In genomic region chr7:75404663-75405062, GRCh38 we compare ENCODE assay signal across 7 cellular contexts. TPM values are rescaled to one million over a fixed set of nuclear protein-coding genes. Genes with fewer than 3 reads are reported as not detected.
DNase-seq lines count a peak whose midpoint lies in the region; ATAC-seq, FAIRE-seq and TF ChIP-seq lines count a peak whose summit lies in the region.
"Not testable (repeated sequence)": the region's sequence is repeated elsewhere in the genome, so short reads cannot be mapped to it uniquely, and the experiment has no call there.

No MANE protein-coding gene starts in this region.

- not testable (repeated sequence) for H2AFZ ChIP-seq in PC-3 (ENCODE audit: low read length); GM12878 (ENCODE audit: control insufficient read depth, low read depth, low read length)

- H3K27me3 Mint-ChIP-seq in activated CD4-positive, alpha-beta T cell treated with anti-CD3 and anti-CD28 coated beads, Interleukin-2, amount 10 ng/mL, durations not matched to agents 24 days and 14 days; stimulated activated memory B cell treated with anti-CD40 and anti-IgM and Interleukin-4, amounts not matched to agents 10 μg/mL and 1 μg/mL and 100 μg/mL, for 72 hours: not testable (repeated sequence)

- H3K4me3 ChIP-seq in A549; PC-3 (ENCODE audit: low read length); GM12878; right lobe of liver: not testable (repeated sequence)

- POLR2A ChIA-PET in A549 (lab: Yijun Ruan, JAX); PC-3 (lab: Charles Lee; ENCODE audit: unreplicated experiment); GM12878 (lab: Charles Lee): not testable (repeated sequence)

- not testable (repeated sequence) for H3K4me1 ChIP-seq in A549; PC-3 (ENCODE audit: insufficient read depth, low read length); GM12878 (ENCODE audit: control insufficient read depth, insufficient read depth, low read length); right lobe of liver

- H3K9me3 Mint-ChIP-seq in activated CD4-positive, alpha-beta T cell treated with anti-CD3 and anti-CD28 coated beads, Interleukin-2, amount 10 ng/mL, durations not matched to agents 24 days and 14 days; stimulated activated memory B cell treated with anti-CD40 and anti-IgM and Interleukin-4, amounts not matched to agents 10 μg/mL and 1 μg/mL and 100 μg/mL, for 72 hours: not testable (repeated sequence)

- not testable (repeated sequence) for H3K4me1 Mint-ChIP-seq in activated CD4-positive, alpha-beta T cell treated with anti-CD3 and anti-CD28 coated beads, Interleukin-2, amount 10 ng/mL, durations not matched to agents 24 days and 14 days; stimulated activated memory B cell treated with anti-CD40 and anti-IgM and Interleukin-4, amounts not matched to agents 10 μg/mL and 1 μg/mL and 100 μg/mL, for 72 hours

- not testable (repeated sequence) for TF ChIP-seq POLR2A in A549 (IDR thresholded peaks at IDR 0.05; ENCODE audit: low read length); GM12878 (IDR thresholded peaks at IDR 0.05; ENCODE audit: low read depth, low read length); right lobe of liver (IDR thresholded peaks at IDR 0.05)

- not testable (repeated sequence) for DNase-seq in A549 (ENCODE audit: low read depth in 1 of 2, low spot score in 1 of 2); PC-3; GM12878 (ENCODE audit: low read depth, low spot score); Right ventricle myocardium superior; right lobe of liver
- peak; percentile 6 for DNase-seq in activated CD4-positive, alpha-beta T cell treated with anti-CD3 and anti-CD28 coated beads, Interleukin-2, amount 10 ng/mL, durations not matched to agents 24 days and 14 days

- H3F3A ChIP-seq in PC-3 (ENCODE audit: low read length, unreplicated experiment): not testable (repeated sequence)

- BruUV-seq in PC-3 (replicated peaks; lab: Mats Ljungman, UMichigan); GM12878 (replicated peaks; lab: Mats Ljungman, UMichigan): not testable (repeated sequence)

- TF ChIP-seq EP300 in A549 (IDR thresholded peaks at IDR 0.05); GM12878 (IDR thresholded peaks at IDR 0.05; ENCODE audit: borderline replicate concordance in 1 of 2, control insufficient read depth in 1 of 2, low read depth in 2 of 2, low read length in 2 of 2): not testable (repeated sequence)

- H3K4me3 Mint-ChIP-seq in activated CD4-positive, alpha-beta T cell treated with anti-CD3 and anti-CD28 coated beads, Interleukin-2, amount 10 ng/mL, durations not matched to agents 24 days and 14 days; stimulated activated memory B cell treated with anti-CD40 and anti-IgM and Interleukin-4, amounts not matched to agents 10 μg/mL and 1 μg/mL and 100 μg/mL, for 72 hours: not testable (repeated sequence)

- not testable (repeated sequence) for TF ChIP-seq CTCF in A549 (IDR thresholded peaks at IDR 0.05); PC-3 (conservative IDR thresholded peaks at IDR 0.05; ENCODE audit: low read depth, low read length); GM12878 (IDR thresholded peaks at IDR 0.05 in 2 of 3, conservative IDR thresholded peaks at IDR 0.05 in 1 of 3; ENCODE audit: control insufficient read depth in 2 of 3, extremely low read depth in 1 of 3, insufficient read depth in 1 of 3, low read depth in 3 of 3, low read length in 3 of 3); right lobe of liver (IDR thresholded peaks at IDR 0.05)

- in situ Hi-C loops in GM12878 (cut with MboI): not testable (repeated sequence)

- H3K79me2 ChIP-seq in PC-3 (ENCODE audit: low read length); GM12878 (ENCODE audit: control insufficient read depth, insufficient read depth, low read length): not testable (repeated sequence)

- RAD21 ChIA-PET in GM12878 (lab: Charles Lee; ENCODE audit: unreplicated experiment): not testable (repeated sequence)

- not testable (repeated sequence) for H3K9me2 ChIP-seq in PC-3 (replicated peaks; ENCODE audit: low read length)

- not testable (repeated sequence) for H3K9me3 ChIP-seq in A549; PC-3 (ENCODE audit: low read length); GM12878 (replicated peaks; ENCODE audit: control insufficient read depth, insufficient read depth, low read length); right lobe of liver

- not testable (repeated sequence) for FAIRE-seq in A549 (lab: Jason Lieb, UNC); GM12878 (lab: Jason Lieb, UNC)

- ATAC-seq in A549 (peak; percentile 62 to 89), PC-3 (peak; percentile 41), GM12878 (peak; percentile 36), Right ventricle myocardium superior (ENCODE audit: poor library complexity) (peak; percentile 7), right lobe of liver (peak in 3 of 4 donors; percentile 9 to 19 (median 16))
- ATAC-seq in stimulated activated memory B cell treated with anti-CD40 and anti-IgM and Interleukin-4, amounts not matched to agents 10 μg/mL and 1 μg/mL and 100 μg/mL, for 72 hours: peak; percentile 18

- H3K27ac Mint-ChIP-seq in activated CD4-positive, alpha-beta T cell treated with anti-CD3 and anti-CD28 coated beads, Interleukin-2, amount 10 ng/mL, durations not matched to agents 24 days and 14 days; stimulated activated memory B cell treated with anti-CD40 and anti-IgM and Interleukin-4, amounts not matched to agents 10 μg/mL and 1 μg/mL and 100 μg/mL, for 72 hours: not testable (repeated sequence)

- WGBS in A549 (ENCODE audit: missing lambda C conversion rate): 100% methylated on average over 1 of the region's 18 CpGs
- no CpG with 5 or more reads among the region's 18 CpGs for WGBS in GM12878 (ENCODE audit: insufficient coverage, insufficient replicate concordance, low lambda C conversion rate, missing lambda C conversion rate)
- no CpG with 5 or more reads among the region's 18 CpGs for WGBS in right lobe of liver (ENCODE audit: insufficient coverage, low coverage, low lambda C conversion rate, missing lambda C conversion rate)

- CTCF ChIA-PET in A549 (lab: Yijun Ruan, JAX); PC-3 (lab: Charles Lee); GM12878 (lab: Yijun Ruan, JAX): not testable (repeated sequence)

- H3K27me3 ChIP-seq in PC-3 (ENCODE audit: low read length); GM12878 (replicated peaks in 1 of 2; ENCODE audit: control insufficient read depth in 2 of 2, insufficient read depth in 2 of 2, low read length in 1 of 2); right lobe of liver: not testable (repeated sequence)

- not testable (repeated sequence) for H4K20me1 ChIP-seq in PC-3 (ENCODE audit: low read length); GM12878 (ENCODE audit: control insufficient read depth, insufficient read depth)

- not testable (repeated sequence) for H3K9ac ChIP-seq in PC-3 (ENCODE audit: low read length); GM12878 (ENCODE audit: control insufficient read depth, insufficient read depth, low read length)

- intact Hi-C loops in PC-3 (cut with micrococcal nuclease); activated CD4-positive, alpha-beta T cell treated with anti-CD3 and anti-CD28 coated beads, Interleukin-2, amount 10 ng/mL, durations not matched to agents 24 days and 14 days (cut with micrococcal nuclease); GM12878 (cut with micrococcal nuclease; ENCODE audit: unreplicated experiment); Right ventricle myocardium superior (cut with DNase I); right lobe of liver (cut with DNase I): not testable (repeated sequence)

- SMC1A ChIA-PET in GM12878 (lab: Charles Lee; ENCODE audit: uncharacterized antibody, unreplicated experiment): not testable (repeated sequence)

- not testable (repeated sequence) for H3K27ac ChIP-seq in A549; PC-3 (ENCODE audit: low read length); GM12878 (ENCODE audit: control insufficient read depth, insufficient read depth); right lobe of liver

- H3K4me2 ChIP-seq in A549; PC-3 (ENCODE audit: low read length); GM12878 (ENCODE audit: control insufficient read depth, insufficient read depth): not testable (repeated sequence)

- not testable (repeated sequence) for H3K36me3 Mint-ChIP-seq in activated CD4-positive, alpha-beta T cell treated with anti-CD3 and anti-CD28 coated beads, Interleukin-2, amount 10 ng/mL, durations not matched to agents 24 days and 14 days (ENCODE audit: low read depth); stimulated activated memory B cell treated with anti-CD40 and anti-IgM and Interleukin-4, amounts not matched to agents 10 μg/mL and 1 μg/mL and 100 μg/mL, for 72 hours

- TF ChIP-seq RAD21 in A549 (conservative IDR thresholded peaks at IDR 0.05 in 1 of 2, IDR thresholded peaks at IDR 0.05 in 1 of 2); GM12878 (IDR thresholded peaks at IDR 0.05; ENCODE audit: insufficient read depth, low read depth, low read length): not testable (repeated sequence)

- not testable (repeated sequence) for H3K36me3 ChIP-seq in PC-3 (ENCODE audit: low read depth, low read length); GM12878 (ENCODE audit: control insufficient read depth in 2 of 2, insufficient read depth in 2 of 2, low read length in 1 of 2); right lobe of liver

RNA-seq across cellular contexts. Expression of gene TRIM73, which starts 9.2 kb away (rescaled TPM):
- 0.63 and 0.97 TPM in 2 replicates for polyA plus RNA-seq in A549 (2011; rRNA removed)
- polyA plus RNA-seq in A549 (2012; cell fraction: cytosol; rRNA removed): 0.52 and 0.66 TPM in 2 replicates
- 14.0 and 18.6 TPM in 2 replicates for polyA plus RNA-seq in A549 (2012; cell fraction: nucleus; rRNA removed)
- 2.0 to 2.9 TPM (median 2.5 TPM) in 3 replicates for polyA plus RNA-seq in A549 (2017; fragmentation: RNase III; extraction: RNeasy Plus Mini Kit Qiagen cat#74134 plus additional on column Dnase treatment)
- 0.58 and 1.0 TPM in 2 replicates for polyA minus RNA-seq in A549 (2011; rRNA and poly(A)+ RNA removed)
- 5.2 and 6.4 TPM in 2 replicates for total RNA-seq in PC-3 (2014; rRNA removed)
- 3.8 and 5.8 TPM in 2 replicates for total RNA-seq in activated CD4-positive, alpha-beta T cell treated with anti-CD3 and anti-CD28 coated beads, Interleukin-2, amount 10 ng/mL, durations not matched to agents 24 days and 14 days
- 12.8 and 13.6 TPM in 2 replicates for total RNA-seq in GM12878 (2013; cell fraction: nucleolus; rRNA removed)
- total RNA-seq in GM12878 (2014; rRNA removed): 0.71 and 1.6 TPM in 2 replicates
- total RNA-seq in GM12878 (2014; rRNA removed; fragmentation: Illumina TruSeq; extraction: Trizol): 0.32 and 0.76 TPM in 2 replicates
- 2.4 and 3.6 TPM in 2 replicates for total RNA-seq in GM12878 (2021)
- polyA plus RNA-seq in GM12878 (2011; ENCODE audit: low read depth): 0.62 TPM
- 0.09 and 0.23 TPM in 2 replicates for polyA plus RNA-seq in GM12878 (2011; rRNA removed)
- 0.27 and 0.70 TPM in 2 replicates for polyA plus RNA-seq in GM12878 (2011; cell fraction: cytosol; rRNA removed)
- 4.0 and 6.6 TPM in 2 replicates for polyA plus RNA-seq in GM12878 (2011; cell fraction: nucleus; rRNA removed)
- polyA plus RNA-seq in GM12878 (2012): 1.5 and 1.7 TPM in 2 replicates
- 0.19 TPM in 1 of 2 replicates, not detected in the other for polyA plus RNA-seq in GM12878 (2014; fragmentation: Illumina TruSeq; extraction: Trizol)
- under 1 TPM in 1 of 2 experiments, not detected in 1; 0.16 TPM for polyA plus RNA-seq in GM12878 (2014; fragmentation: Nextera tagmentation; extraction: Ambion mirVana)
- 1.4 and 1.8 TPM in 2 replicates for polyA plus RNA-seq in GM12878 (2014; rRNA removed)
- under 1 TPM; 0.21 to 0.86 TPM for polyA plus RNA-seq in GM12878 (2016; fragmentation: Nextera tagmentation; extraction: Ambion mirVana)
- polyA minus RNA-seq in GM12878 (2011; rRNA and poly(A)+ RNA removed): 0.73 and 1.5 TPM in 2 replicates
- 2.4 TPM in 1 of 2 replicates, not detected in the other for polyA minus RNA-seq in GM12878 (2011; cell fraction: cytosol; rRNA and poly(A)+ RNA removed)
- 1.1 and 3.1 TPM in 2 replicates for polyA minus RNA-seq in GM12878 (2011; cell fraction: nucleus; rRNA and poly(A)+ RNA removed)
- 0.94 TPM for total RNA-seq in Right ventricle myocardium superior
- 1 to 10 TPM in 4 of 6 experiments, under 1 TPM in 2; 0.31 to 4.7 (median 2.6) TPM for total RNA-seq in right lobe of liver

Comparison
In these comparisons a context has a peak if more than half of its experiments do, and no peak if none do; other contexts are left out.
1. ATAC-seq: peak in every context shown above with its lines; median percentile 76 in A549; 41 in PC-3; 36 in GM12878; 18 in stimulated activated memory B cell treated with anti-CD40 and anti-IgM and Interleukin-4, amounts not matched to agents 10 μg/mL and 1 μg/mL and 100 μg/mL, for 72 hours; 16 in right lobe of liver; 7 in Right ventricle myocardium superior.